In genomic region chr19:11198769-11199469, GRCh38 we compare ENCODE assay signal across 16 cellular contexts. TPM values are rescaled to one million over a fixed set of nuclear protein-coding genes. Genes with fewer than 3 reads are reported as not detected.
DNase-seq lines count a peak whose midpoint lies in the region; ATAC-seq, FAIRE-seq and TF ChIP-seq lines count a peak whose summit lies in the region.
"Had no signal": no experiment of that assay in that cellular context is flagged by ENCODE, and none has a peak within 500 bp of the region (broad histone marks: within the 10 kb centered on the region; RNA-seq: fewer than 3 reads in every experiment).

No MANE protein-coding gene starts in this region.

- H3K9me1 ChIP-seq in IMR-90 (ENCODE audit: insufficient read depth, low read length) (peaks cover 16% of the 10 kb centered on the region), endothelial cell of umbilical vein (replicated peaks; ENCODE audit: control insufficient read depth, extremely low read depth, insufficient read depth, low read length) (no peaks in the 10 kb centered on the region)

- H3K9me2 ChIP-seq in Karpas-422 (replicated peaks; ENCODE audit: insufficient read depth, low read length) = no peaks in the 10 kb centered on the region

- H3K4ac ChIP-seq in IMR-90 (ENCODE audit: low read depth, low read length) = peak overlapping the region; percentile 72; the same call in 1 of the 2 replicates

- H3K36me3 ChIP-seq in IMR-90 (ENCODE audit: control insufficient read depth, insufficient read depth, low read length) (peaks cover 18% of the 10 kb centered on the region), endothelial cell of umbilical vein (ENCODE audit: control insufficient read depth in 2 of 2, extremely low read depth in 1 of 2, insufficient read depth in 2 of 2, low read length in 2 of 2) (peaks cover 5 to 33% of the 10 kb centered on the region in 2 experiments), Karpas-422 (ENCODE audit: insufficient read depth, low read length) (no peaks in the 10 kb centered on the region)

- TF ChIP-seq CTCF in 22Rv1 (IDR thresholded peaks at IDR 0.05) = no peak
- TF ChIP-seq CTCF in IMR-90 (conservative IDR thresholded peaks at IDR 0.05; ENCODE audit: low read depth, low read length) = no peak
- TF ChIP-seq CTCF in endothelial cell of umbilical vein (IDR thresholded peaks at IDR 0.05; ENCODE audit: extremely low read depth in 1 of 2, insufficient read depth in 1 of 2, low read depth in 1 of 2, low read length in 2 of 2) = no peak
- no peak for TF ChIP-seq CTCF in nephron (IDR thresholded peaks at IDR 0.05; ENCODE audit: unreplicated experiment in 3 of 3)

- peak overlapping the region; percentile 86; the same call in 1 of the 2 replicates for H2AK5ac ChIP-seq in IMR-90 (ENCODE audit: low read depth, low read length)

- H3K14ac ChIP-seq in IMR-90 (replicated peaks; ENCODE audit: low read depth, low read length) = peak overlapping the region; percentile 65; the same call in 1 of the 2 replicates

- CTCF ChIA-PET in IMR-90 (lab: Yijun Ruan, JAX) = interaction anchor here (0.7 kb wide), 1 partner anchor 73 kb away, joined by 6 read pairs; no protein-coding TSS in a partner anchor
- CTCF ChIA-PET in endothelial cell of umbilical vein (lab: Charles Lee) = interaction anchor here (1.0 to 2.2 kb wide), 3 partner anchors 11 to 72 kb away, joined by 3 to 17 read pairs (median 5); no protein-coding TSS in a partner anchor

- H4K20me1 ChIP-seq in IMR-90 (ENCODE audit: insufficient read depth, low read length) = peaks cover 5% of the 10 kb centered on the region; the same call in 1 of the 2 replicates
- H4K20me1 ChIP-seq in endothelial cell of umbilical vein (replicated peaks; ENCODE audit: control insufficient read depth, extremely low read depth, insufficient read depth, low read length) = no peaks in the 10 kb centered on the region
- no peaks in the 10 kb centered on the region for H4K20me1 ChIP-seq in Karpas-422 (ENCODE audit: insufficient read depth, low read depth, low read length)

- peaks cover 24 to 53% of the 10 kb centered on the region in 2 experiments for H3K79me1 ChIP-seq in IMR-90 (ENCODE audit: low read depth in 1 of 2, low read length in 2 of 2)

- dilution Hi-C loops in IMR-90 (cut with HindIII; ENCODE audit: low sequenced_read_pairs, unreplicated experiment) (no loop called here), endothelial cell of umbilical vein (cut with MboI; ENCODE audit: extremely low pct_ligation_motif_present, low sequenced_read_pairs) (no loop called here)

- H3K9me3 ChIP-seq in IMR-90 (ENCODE audit: control insufficient read depth, insufficient read depth, low read length) (no peaks in the 10 kb centered on the region), endothelial cell of umbilical vein (replicated peaks; ENCODE audit: control insufficient read depth, insufficient read depth, low read length) (no peaks in the 10 kb centered on the region), Karpas-422 (ENCODE audit: low read length) (no peaks in the 10 kb centered on the region)

- H3K4me3 ChIP-seq in IMR-90 (ENCODE audit: insufficient read depth, low read depth, low read length) (no peak overlapping the region), endothelial cell of umbilical vein (replicated peaks in 1 of 3; ENCODE audit: insufficient read depth in 1 of 3, low read depth in 1 of 3, low read length in 3 of 3) (no peak overlapping the region), Karpas-422 (ENCODE audit: low read length) (no peak overlapping the region)

- H3K56ac ChIP-seq in IMR-90 (ENCODE audit: extremely low read depth, insufficient read depth, low read length) = no peak overlapping the region

- peak overlapping the region; percentile 76; the same call in 1 of the 2 replicates for H3K23ac ChIP-seq in IMR-90 (ENCODE audit: low read depth, low read length)

- peak overlapping the region; percentile 57 for H2BK120ac ChIP-seq in IMR-90 (ENCODE audit: low read depth, low read length)

- TF ChIP-seq POLR2A in IMR-90 (IDR thresholded peaks at IDR 0.05; ENCODE audit: low read depth, low read length) (no peak), endothelial cell of umbilical vein (IDR thresholded peaks at IDR 0.05; ENCODE audit: low read depth, low read length) (no peak)

- no peak for DNase-seq in IMR-90
- no peak for DNase-seq in endothelial cell of umbilical vein (ENCODE audit: low read depth, low spot score)
- no peak for DNase-seq in NCI-H128 (lab: John Stamatoyannopoulos, UW; ENCODE audit: unreplicated experiment)
- DNase-seq in Karpas-422 = no peak
- no peak for DNase-seq in stimulated activated CD4-positive, alpha-beta T cell treated with anti-CD3 and anti-CD28 coated beads, Interleukin-1b, Interleukin-23, amount 100 ng/mL, for 48 hours
- DNase-seq in NOMO-1 treated with dmso at 0.1 percent for 144 hours (lab: John Stamatoyannopoulos, UW; ENCODE audit: unreplicated experiment) = no peak
- DNase-seq: activated CD4-positive, CD25-positive, alpha-beta regulatory T cell treated with anti-CD3 and anti-CD28 coated beads, Interleukin-2, amount 50 U/mL, for 72 hours; AML-193; NCI-H1048; NCI-H526 treated with DMSO at 0.1 percent for 48 hours had no signal

- peak overlapping the region; percentile 39 for H4K91ac ChIP-seq in IMR-90 (ENCODE audit: insufficient read depth, low read depth, low read length)

- H3K4me1 Mint-ChIP-seq in nephron = peaks cover 15% of the 10 kb centered on the region

- H2BK20ac ChIP-seq in IMR-90 (ENCODE audit: low read depth, low read length) = 0 out of 2 replicates have a peak overlapping the region, but pooled peaks have one; percentile 30

- TF ChIP-seq RAD21 in IMR-90 (IDR thresholded peaks at IDR 0.05; ENCODE audit: low read length) = no peak

- H4K5ac ChIP-seq in IMR-90 (ENCODE audit: low read depth, low read length) = no peak overlapping the region

- POLR2A ChIA-PET in IMR-90 (lab: Charles Lee; ENCODE audit: unreplicated experiment) (no interaction called here), endothelial cell of umbilical vein (lab: Charles Lee) (interaction anchor here (0.6 kb wide), 1 partner anchor 74 kb away, joined by 3 read pairs; no protein-coding TSS in a partner anchor)

- peaks cover 27% of the 10 kb centered on the region for H3K4me1 ChIP-seq in IMR-90 (ENCODE audit: control insufficient read depth, insufficient read depth, low read length)
- peaks cover 20% of the 10 kb centered on the region for H3K4me1 ChIP-seq in endothelial cell of umbilical vein (ENCODE audit: control insufficient read depth, extremely low read depth, insufficient read depth, low read length)
- peaks cover 16% of the 10 kb centered on the region for H3K4me1 ChIP-seq in Karpas-422 (ENCODE audit: low read length)

- no peak overlapping the region for H3K18ac ChIP-seq in IMR-90 (ENCODE audit: low read depth, low read length)

- H2AK9ac ChIP-seq in IMR-90 (replicated peaks; ENCODE audit: low read depth, low read length, poor library complexity) = peak overlapping the region; percentile 89

- BruUV-seq in IMR-90 (replicated peaks; lab: Mats Ljungman, UMichigan) (no TSS peak), endothelial cell of umbilical vein (replicated peaks; lab: Mats Ljungman, UMichigan) (no TSS peak)

- no peaks in the 10 kb centered on the region for H3K9me3 Mint-ChIP-seq in nephron

- H3K9ac ChIP-seq in IMR-90 (ENCODE audit: low read depth, low read length) (no peak overlapping the region), endothelial cell of umbilical vein (replicated peaks; ENCODE audit: extremely low read depth, insufficient read depth, low read length) (no peak overlapping the region), Karpas-422 (ENCODE audit: low read length) (no peak overlapping the region)

- H2BK5ac ChIP-seq in IMR-90 (ENCODE audit: low read depth, low read length, poor library complexity, severe bottlenecking) = no peak overlapping the region

- in situ Hi-C loops in IMR-90 (cut with MboI; ENCODE audit: low sequenced_read_pairs) = no loop called here

- H3K4me2 ChIP-seq in IMR-90 (ENCODE audit: low read depth, low read length) (no peak overlapping the region), endothelial cell of umbilical vein (ENCODE audit: insufficient read depth, low read length) (no peak overlapping the region), Karpas-422 (ENCODE audit: low read depth, low read length, poor library complexity, severe bottlenecking) (no peak overlapping the region)

- H3K27ac ChIP-seq in 22Rv1 (peak overlapping the region; percentile 95), IMR-90 (ENCODE audit: insufficient read depth, low read length) (no peak overlapping the region), endothelial cell of umbilical vein (ENCODE audit: insufficient read depth, low read depth, low read length) (no peak overlapping the region), Karpas-422 (ENCODE audit: low read length) (no peak overlapping the region)

- H2AFZ ChIP-seq in IMR-90 (replicated peaks; ENCODE audit: low read length, poor library complexity) (no peak overlapping the region), endothelial cell of umbilical vein (ENCODE audit: low read depth, low read length) (no peak overlapping the region), Karpas-422 (ENCODE audit: low read length) (no peak overlapping the region)

- no peak for ATAC-seq in IMR-90 (ENCODE audit: low read depth)

- intact Hi-C loops in IMR-90 (cut with micrococcal nuclease) (no loop called here), endothelial cell of umbilical vein (cut with micrococcal nuclease) (no loop called here)

- peak overlapping the region; percentile 64 to 92 (median 89) for H3K4me3 Mint-ChIP-seq in nephron

- peak overlapping the region in 1 of 2 experiments; percentile 4; a peak in 1 of 4 replicates for H4K8ac ChIP-seq in IMR-90 (ENCODE audit: low read depth in 2 of 2, low read length in 2 of 2)

- H3K36me3 Mint-ChIP-seq in nephron (ENCODE audit: low read depth) = peaks cover 16% of the 10 kb centered on the region

- FAIRE-seq in endothelial cell of umbilical vein (lab: Jason Lieb, UNC) = peak; percentile 21
- FAIRE-seq: G401.6, urothelium cell line had no signal

- peak overlapping the region; percentile 60; the same call in 1 of the 3 replicates for H2BK15ac ChIP-seq in IMR-90 (ENCODE audit: low read depth, low read length)

- no peaks in the 10 kb centered on the region for H3K27me3 Mint-ChIP-seq in nephron (ENCODE audit: low read depth)

- H3K27ac Mint-ChIP-seq in nephron = peak overlapping the region in 1 of 3 experiments; percentile 57

- WGBS in IMR-90 (ENCODE audit: extremely low coverage in 2 of 2, insufficient read length in 1 of 2), 2 experiments = 76% methylated on average over 4 of the region's 9 CpGs; no CpG with 5 or more reads in 1 of the 2 experiments

- no peaks in the 10 kb centered on the region for H3K27me3 ChIP-seq in IMR-90 (ENCODE audit: control insufficient read depth, insufficient read depth, low read length)
- no peaks in the 10 kb centered on the region for H3K27me3 ChIP-seq in endothelial cell of umbilical vein (ENCODE audit: control insufficient read depth in 2 of 2, insufficient read depth in 2 of 2, low read length in 2 of 2)
- no peaks in the 10 kb centered on the region for H3K27me3 ChIP-seq in Karpas-422 (ENCODE audit: low read length)

- H3K79me2 ChIP-seq in endothelial cell of umbilical vein (ENCODE audit: control insufficient read depth, insufficient read depth, low read length) = peaks cover 21% of the 10 kb centered on the region
- H3K79me2 ChIP-seq in Karpas-422 (ENCODE audit: low read length) = no peaks in the 10 kb centered on the region

RNA-seq across cellular contexts. Expression of gene KANK2, which starts 1.6 kb away (rescaled TPM):
- total RNA-seq in IMR-90 (2012; rRNA removed) (104 and 126 TPM in 2 replicates), endothelial cell of umbilical vein (77.9 and 78.0 TPM in 2 replicates)
- polyA plus RNA-seq in IMR-90 (2012; rRNA removed) (156 and 176 TPM in 2 replicates), endothelial cell of umbilical vein (41.7 and 48.1 TPM in 2 replicates)
- 95.0 and 131 TPM in 2 replicates for polyA plus RNA-seq in IMR-90 (2012; cell fraction: cytosol; rRNA removed)
- polyA plus RNA-seq in IMR-90 (2012; cell fraction: nucleus; rRNA removed; ENCODE audit: low replicate concordance) = 95.7 and 185 TPM in 2 replicates
- polyA plus RNA-seq in endothelial cell of umbilical vein (2011; cell fraction: cytosol; rRNA removed) = 37.0 and 37.1 TPM in 2 replicates
- polyA plus RNA-seq in endothelial cell of umbilical vein (2011; cell fraction: nucleus; rRNA removed) = 101 and 115 TPM in 2 replicates
- 49.4 and 55.2 TPM in 2 replicates for polyA plus RNA-seq in endothelial cell of umbilical vein (2012)
- polyA minus RNA-seq in endothelial cell of umbilical vein = 75.6 and 93.5 TPM in 2 replicates
- polyA minus RNA-seq in endothelial cell of umbilical vein (2011; cell fraction: cytosol; rRNA and poly(A)+ RNA removed) = 60.2 TPM
- 52.0 and 75.1 TPM in 2 replicates for polyA minus RNA-seq in endothelial cell of umbilical vein (2011; cell fraction: nucleus; rRNA and poly(A)+ RNA removed)
- total RNA-seq in Karpas-422 (2014; rRNA removed; shearing (Covaris generic); ENCODE audit: low replicate concordance) = 0.19 and 1.9 TPM in 2 replicates

RNA-seq across cellular contexts. Expression of gene ANGPTL8, which starts 40.5 kb away (rescaled TPM):
- total RNA-seq in IMR-90 (2012; rRNA removed) = not detected in 2 replicates
- polyA plus RNA-seq in IMR-90 (2012; rRNA removed) = not detected in 2 replicates
- polyA plus RNA-seq in IMR-90 (2012; cell fraction: cytosol; rRNA removed) = 0.09 TPM in 1 of 2 replicates, not detected in the other
- polyA plus RNA-seq in IMR-90 (2012; cell fraction: nucleus; rRNA removed; ENCODE audit: low replicate concordance) = 0.34 and 0.60 TPM in 2 replicates
- total RNA-seq in endothelial cell of umbilical vein = not detected in 2 replicates
- not detected in 2 replicates for polyA plus RNA-seq in endothelial cell of umbilical vein
- not detected in 2 replicates for polyA plus RNA-seq in endothelial cell of umbilical vein (2011; cell fraction: cytosol; rRNA removed)
- polyA plus RNA-seq in endothelial cell of umbilical vein (2011; cell fraction: nucleus; rRNA removed) = not detected in 2 replicates
- not detected in 2 replicates for polyA plus RNA-seq in endothelial cell of umbilical vein (2012)
- not detected in 2 replicates for polyA minus RNA-seq in endothelial cell of umbilical vein
- not detected for polyA minus RNA-seq in endothelial cell of umbilical vein (2011; cell fraction: cytosol; rRNA and poly(A)+ RNA removed)
- polyA minus RNA-seq in endothelial cell of umbilical vein (2011; cell fraction: nucleus; rRNA and poly(A)+ RNA removed) = not detected in 2 replicates
- total RNA-seq in Karpas-422 (2014; rRNA removed; shearing (Covaris generic); ENCODE audit: low replicate concordance) = not detected in 2 replicates
- total RNA-seq: fibroblast of villous mesenchyme, renal cortical epithelial cell had no signal

RNA-seq across cellular contexts. Expression of gene SPC24, which starts 43.3 kb away (rescaled TPM):
- total RNA-seq in IMR-90 (2012; rRNA removed) = 68.3 and 97.5 TPM in 2 replicates
- 11.7 and 12.2 TPM in 2 replicates for polyA plus RNA-seq in IMR-90 (2012; rRNA removed)
- 12.4 and 24.6 TPM in 2 replicates for polyA plus RNA-seq in IMR-90 (2012; cell fraction: cytosol; rRNA removed)
- 10.7 and 11.4 TPM in 2 replicates for polyA plus RNA-seq in IMR-90 (2012; cell fraction: nucleus; rRNA removed; ENCODE audit: low replicate concordance)
- 68.5 and 70.0 TPM in 2 replicates for total RNA-seq in endothelial cell of umbilical vein
- 17.2 and 19.8 TPM in 2 replicates for polyA plus RNA-seq in endothelial cell of umbilical vein
- polyA plus RNA-seq in endothelial cell of umbilical vein (2011; cell fraction: cytosol; rRNA removed) = 21.3 and 22.1 TPM in 2 replicates
- polyA plus RNA-seq in endothelial cell of umbilical vein (2011; cell fraction: nucleus; rRNA removed) = 24.9 and 33.2 TPM in 2 replicates
- 13.1 and 17.4 TPM in 2 replicates for polyA plus RNA-seq in endothelial cell of umbilical vein (2012)
- 54.8 and 79.1 TPM in 2 replicates for polyA minus RNA-seq in endothelial cell of umbilical vein
- polyA minus RNA-seq in endothelial cell of umbilical vein (2011; cell fraction: cytosol; rRNA and poly(A)+ RNA removed) = 78.2 TPM
- polyA minus RNA-seq in endothelial cell of umbilical vein (2011; cell fraction: nucleus; rRNA and poly(A)+ RNA removed) = 10.7 and 12.5 TPM in 2 replicates
- 25.3 and 28.6 TPM in 2 replicates for total RNA-seq in Karpas-422 (2014; rRNA removed; shearing (Covaris generic); ENCODE audit: low replicate concordance)

Comparison
In these comparisons a context has a peak if more than half of its experiments do, and no peak if none do; other contexts are left out.
1. RNA of gene KANK2, which starts 1.6 kb away (total RNA-seq): 104 to 126 TPM in IMR-90 and 77.9 to 78.0 TPM in endothelial cell of umbilical vein; 0.19 to 1.9 TPM in Karpas-422; every median in the first group is over 10 times any median in the second.